In the genomic region with DNA sequence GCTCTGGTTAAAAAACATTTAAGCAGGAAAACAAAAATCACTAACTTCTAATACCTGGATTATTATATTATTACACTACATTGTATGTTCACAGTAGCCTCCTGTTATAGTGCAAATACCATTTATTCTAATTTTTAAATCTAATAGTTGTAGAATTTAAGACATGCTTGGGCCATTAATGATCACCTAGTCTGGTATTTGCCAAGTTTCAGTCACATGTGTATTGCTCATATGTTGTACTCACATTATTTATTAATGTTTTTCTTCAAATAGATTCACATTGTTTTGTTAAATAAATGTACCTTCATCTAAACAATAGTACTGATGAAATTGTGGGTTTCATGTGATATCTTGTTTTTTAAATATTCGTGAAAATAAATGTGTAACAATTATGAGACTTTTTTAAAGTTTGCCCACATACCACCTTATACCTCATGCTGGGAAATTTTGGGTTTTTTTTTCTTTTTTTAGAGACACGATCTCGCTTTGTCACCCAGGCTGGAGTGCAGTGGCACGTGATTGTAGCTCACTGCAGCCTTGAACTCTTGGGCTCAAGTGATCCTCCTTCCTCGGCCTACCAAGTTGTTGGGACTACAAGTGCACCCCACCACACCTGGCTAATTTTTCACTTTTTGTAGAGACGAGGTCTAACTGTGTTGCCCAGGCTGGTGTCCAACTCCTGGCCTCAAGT, we compare ENCODE assay signal across 24 cellular contexts. TPM values are rescaled to one million over a fixed set of nuclear protein-coding genes. Genes with fewer than 3 reads are reported as not detected.
DNase-seq lines count a peak whose midpoint lies in the region; ATAC-seq and TF ChIP-seq lines count a peak whose summit lies in the region.
"Had no signal": no experiment of that assay in that cellular context is flagged by ENCODE, and none has a peak within 500 bp of the region (broad histone marks: within the 10 kb centered on the region; RNA-seq: fewer than 3 reads in every experiment).

No MANE protein-coding gene starts in this region.

- ATAC-seq in CD4-positive, CD25-positive, alpha-beta regulatory T cell (ENCODE audit: low read depth in 2 of 2) = no peak
- ATAC-seq in upper lobe of right lung = no peak
- ATAC-seq: activated CD8-positive, alpha-beta memory T cell treated with anti-CD3 and anti-CD28 coated beads, Interleukin-2, amount 10 ng/mL, durations not matched to agents 7 days and 5 days; lower lobe of right lung; PC-3 had no signal

- H3K27ac ChIP-seq in 22Rv1 (peak overlapping the region; percentile 15; the same call in 1 of the 2 replicates), adrenal gland (peak overlapping the region; percentile 19 to 81 (median 76)), upper lobe of right lung (no peak overlapping the region)
- no peak overlapping the region for H3K27ac ChIP-seq in CD4-positive, CD25-positive, alpha-beta regulatory T cell (ENCODE audit: insufficient read depth, low read length, poor library complexity, severe bottlenecking)
- H3K27ac ChIP-seq: coronary artery, lower lobe of right lung, spleen, tibial artery had no signal

- WGBS in adrenal gland, 4 donors = 51 to 66% (median 61%) methylated on average over 6 of the region's 6 CpGs

- intact Hi-C loops in adrenal gland (cut with DNase I) = no loop called here
- intact Hi-C loops in upper lobe of right lung (cut with DNase I) = no loop called here

- H3K27ac Mint-ChIP-seq in CD4-positive, CD25-positive, alpha-beta regulatory T cell = peak overlapping the region in 2 of 3 donors; percentile 38 to 42
- no peak overlapping the region for H3K27ac Mint-ChIP-seq in glutamatergic neuron (ENCODE audit: unreplicated experiment)
- H3K27ac Mint-ChIP-seq: activated CD8-positive, alpha-beta memory T cell treated with anti-CD3 and anti-CD28 coated beads, Interleukin-2, amount 10 ng/mL, durations not matched to agents 7 days and 5 days had no signal

- TF ChIP-seq POLR2A in adrenal gland (IDR thresholded peaks at IDR 0.05) = no peak

- TF ChIP-seq CTCF in 22Rv1 (IDR thresholded peaks at IDR 0.05) (no peak), adrenal gland (IDR thresholded peaks at IDR 0.05) (no peak), upper lobe of right lung (IDR thresholded peaks at IDR 0.05) (no peak), glutamatergic neuron (IDR thresholded peaks at IDR 0.05; ENCODE audit: partially characterized antibody, unreplicated experiment) (no peak)

- H3K36me3 ChIP-seq in CD4-positive, CD25-positive, alpha-beta regulatory T cell (ENCODE audit: control insufficient read depth, insufficient read depth, low read length) = peaks cover 5% of the 10 kb centered on the region
- H3K36me3 ChIP-seq in adrenal gland (replicated peaks in 1 of 2) (no peaks in the 10 kb centered on the region), upper lobe of right lung (peaks cover 4% of the 10 kb centered on the region)

- H3K36me3 Mint-ChIP-seq in CD4-positive, CD25-positive, alpha-beta regulatory T cell = peaks cover 5% of the 10 kb centered on the region
- H3K36me3 Mint-ChIP-seq in glutamatergic neuron (ENCODE audit: unreplicated experiment) = no peaks in the 10 kb centered on the region

- no peaks in the 10 kb centered on the region for H3K9me3 Mint-ChIP-seq in CD4-positive, CD25-positive, alpha-beta regulatory T cell
- peaks cover 8% of the 10 kb centered on the region for H3K9me3 Mint-ChIP-seq in glutamatergic neuron (ENCODE audit: unreplicated experiment)
- H3K9me3 Mint-ChIP-seq: CD4-positive, alpha-beta memory T cell; stimulated activated naive CD8-positive, alpha-beta T cell treated with anti-CD3 and anti-CD28 coated beads, Interleukin-15, Interleukin-2, amounts not matched to agents 100 ng/mL and 50 ng/mL, for 24 hours had no signal

- H3K27me3 Mint-ChIP-seq in CD4-positive, CD25-positive, alpha-beta regulatory T cell = no peaks in the 10 kb centered on the region
- peaks cover 4% of the 10 kb centered on the region for H3K27me3 Mint-ChIP-seq in glutamatergic neuron (ENCODE audit: unreplicated experiment)
- H3K27me3 Mint-ChIP-seq: activated CD8-positive, alpha-beta memory T cell treated with anti-CD3 and anti-CD28 coated beads, Interleukin-2, amount 10 ng/mL, durations not matched to agents 7 days and 5 days; CD4-positive, alpha-beta memory T cell; stimulated activated naive CD8-positive, alpha-beta T cell treated with anti-CD3 and anti-CD28 coated beads, Interleukin-15, Interleukin-2, amounts not matched to agents 100 ng/mL and 50 ng/mL, for 24 hours had no signal

- no peak overlapping the region for H3K4me3 ChIP-seq in CD4-positive, CD25-positive, alpha-beta regulatory T cell (ENCODE audit: low read depth, low read length)
- H3K4me3 ChIP-seq in adrenal gland (no peak overlapping the region), upper lobe of right lung (no peak overlapping the region)
- H3K4me3 ChIP-seq: coronary artery, lower lobe of right lung, spleen, tibial artery had no signal

- H3K27me3 ChIP-seq in CD4-positive, CD25-positive, alpha-beta regulatory T cell (ENCODE audit: control insufficient read depth, insufficient read depth, low read length) = no peaks in the 10 kb centered on the region
- H3K27me3 ChIP-seq in adrenal gland (no peaks in the 10 kb centered on the region), upper lobe of right lung (no peaks in the 10 kb centered on the region)
- H3K27me3 ChIP-seq: spleen, tibial artery had no signal

- H3K4me3 Mint-ChIP-seq in CD4-positive, CD25-positive, alpha-beta regulatory T cell = no peak overlapping the region
- no peak overlapping the region for H3K4me3 Mint-ChIP-seq in glutamatergic neuron (ENCODE audit: unreplicated experiment)
- H3K4me3 Mint-ChIP-seq: activated CD8-positive, alpha-beta memory T cell treated with anti-CD3 and anti-CD28 coated beads, Interleukin-2, amount 10 ng/mL, durations not matched to agents 7 days and 5 days; stimulated activated naive CD8-positive, alpha-beta T cell treated with anti-CD3 and anti-CD28 coated beads, Interleukin-15, Interleukin-2, amounts not matched to agents 100 ng/mL and 50 ng/mL, for 24 hours had no signal

- no peak for DNase-seq in CD4-positive, CD25-positive, alpha-beta regulatory T cell
- DNase-seq in adrenal gland (no peak), kidney tubule cell (ENCODE audit: low spot score) (peak; percentile 72), upper lobe of right lung (no peak), inferior parietal cortex (ENCODE audit: extremely low spot score) (no peak), retina (no peak), glutamatergic neuron (no peak)
- DNase-seq: activated CD4-positive, alpha-beta T cell treated with anti-CD3 and anti-CD28 coated beads for 1 hour; activated CD8-positive, alpha-beta memory T cell treated with anti-CD3 and anti-CD28 coated beads, Interleukin-2, amount 10 ng/mL, durations not matched to agents 7 days and 5 days; activated effector memory CD4-positive, alpha-beta T cell treated with Interleukin-2 at 50 U/mL for 16 hours; CD4-positive, alpha-beta memory T cell; DMS53; lower lobe of right lung; NCI-H1105; NCI-H2029 treated with DMSO at 0.1 percent for 48 hours; NCI-H345; PC-3; SHP77 treated with DMSO at 0.1 percent for 48 hours; spleen; stimulated activated CD4-positive, alpha-beta T cell treated with anti-CD3 and anti-CD28 coated beads, Interleukin-4, amount 100 ng/mL, for 4 hours; tibial artery had no signal

- peaks cover 9 to 31% (median 21%) of the 10 kb centered on the region in 4 donors for H3K4me1 Mint-ChIP-seq in CD4-positive, CD25-positive, alpha-beta regulatory T cell
- H3K4me1 Mint-ChIP-seq in glutamatergic neuron (ENCODE audit: low read depth, unreplicated experiment) = peaks cover 3% of the 10 kb centered on the region

- H3K9me3 ChIP-seq in CD4-positive, CD25-positive, alpha-beta regulatory T cell (ENCODE audit: control insufficient read depth in 2 of 2, low read length in 2 of 2) = no peaks in the 10 kb centered on the region
- no peaks in the 10 kb centered on the region for H3K9me3 ChIP-seq in adrenal gland (replicated peaks in 1 of 3)
- no peaks in the 10 kb centered on the region for H3K9me3 ChIP-seq in upper lobe of right lung
- H3K9me3 ChIP-seq: lower lobe of right lung, spleen, tibial artery had no signal

- H3K4me1 ChIP-seq in CD4-positive, CD25-positive, alpha-beta regulatory T cell (ENCODE audit: control insufficient read depth, insufficient read depth, low read length, poor library complexity, severe bottlenecking) = peaks cover 21% of the 10 kb centered on the region
- peaks cover 26 to 42% of the 10 kb centered on the region in 2 donors for H3K4me1 ChIP-seq in adrenal gland (replicated peaks in 1 of 2)
- peaks cover 22% of the 10 kb centered on the region for H3K4me1 ChIP-seq in upper lobe of right lung

RNA-seq across cellular contexts. Expression of a gene that starts 5.9 kb away (rescaled TPM):
- 2.3 TPM for total RNA-seq in CD4-positive, CD25-positive, alpha-beta regulatory T cell
- polyA plus RNA-seq in CD4-positive, CD25-positive, alpha-beta regulatory T cell = 1 to 10 TPM; 1.7 to 3.8 (median 3.3) TPM
- total RNA-seq in adrenal gland (10 to 100 TPM in 6 of 8 donors, 1 to 10 TPM in 2; 8.2 to 81.3 (median 16.4) TPM), upper lobe of right lung (4.5 TPM), glutamatergic neuron (ENCODE audit: unreplicated experiment) (7.8 TPM)
- polyA plus RNA-seq in adrenal gland = 10 to 100 TPM in 1 of 3 donors, 1 to 10 TPM in 2; 2.8 to 12.2 (median 9.5) TPM

RNA-seq across cellular contexts. Expression of a gene that starts 16.6 kb away (rescaled TPM):
- 20.1 TPM for total RNA-seq in CD4-positive, CD25-positive, alpha-beta regulatory T cell
- 100 to 1,000 TPM in 3 of 4 donors, 10 to 100 TPM in 1; 93.5 to 110 (median 103) TPM for polyA plus RNA-seq in CD4-positive, CD25-positive, alpha-beta regulatory T cell
- total RNA-seq in adrenal gland = 10 to 100 TPM; 15.1 to 33.9 (median 29.5) TPM
- polyA plus RNA-seq in adrenal gland = 10 to 100 TPM; 11.7 to 15.2 (median 13.3) TPM
- 17.9 TPM for total RNA-seq in upper lobe of right lung
- total RNA-seq in glutamatergic neuron (ENCODE audit: unreplicated experiment) = 37.6 TPM

RNA-seq across cellular contexts. Expression of a gene that starts 18.0 kb away (rescaled TPM):
- total RNA-seq in CD4-positive, CD25-positive, alpha-beta regulatory T cell = 6.0 TPM
- 1 to 10 TPM; 4.5 to 8.0 (median 6.7) TPM for polyA plus RNA-seq in CD4-positive, CD25-positive, alpha-beta regulatory T cell
- 10 to 100 TPM in 3 of 8 donors, 1 to 10 TPM in 5; 7.3 to 23.8 (median 9.0) TPM for total RNA-seq in adrenal gland
- polyA plus RNA-seq in adrenal gland = 1 to 10 TPM; 2.6 to 5.6 (median 4.2) TPM
- total RNA-seq in upper lobe of right lung = 6.1 TPM
- 74.7 TPM for total RNA-seq in glutamatergic neuron (ENCODE audit: unreplicated experiment)

RNA-seq across cellular contexts. Expression of a gene that starts 30.9 kb away (rescaled TPM):
- total RNA-seq in CD4-positive, CD25-positive, alpha-beta regulatory T cell = 198 TPM
- 100 to 1,000 TPM; 157 to 205 (median 170) TPM for polyA plus RNA-seq in CD4-positive, CD25-positive, alpha-beta regulatory T cell
- total RNA-seq in adrenal gland = 1 to 10 TPM in 7 of 8 donors, not detected in 1; 1.0 to 5.5 (median 2.8) TPM
- 10 to 100 TPM in 1 of 3 donors, 1 to 10 TPM in 1, under 1 TPM in 1; 0.75 to 19.8 (median 9.3) TPM for polyA plus RNA-seq in adrenal gland
- total RNA-seq in upper lobe of right lung = 8.6 TPM
- total RNA-seq in glutamatergic neuron (ENCODE audit: unreplicated experiment) = 2.9 TPM

RNA-seq across cellular contexts. Expression of a gene that starts 32.4 kb away (rescaled TPM):
- total RNA-seq in CD4-positive, CD25-positive, alpha-beta regulatory T cell = 26.0 TPM
- polyA plus RNA-seq in CD4-positive, CD25-positive, alpha-beta regulatory T cell = 10 to 100 TPM; 76.4 to 89.8 (median 81.5) TPM
- total RNA-seq in adrenal gland = 10 to 100 TPM; 33.1 to 60.5 (median 47.3) TPM
- polyA plus RNA-seq in adrenal gland = 10 to 100 TPM; 18.9 to 54.5 (median 21.9) TPM
- total RNA-seq in upper lobe of right lung = 54.9 TPM
- total RNA-seq in glutamatergic neuron (ENCODE audit: unreplicated experiment) = 43.2 TPM

Comparison
In these comparisons a context has a peak if more than half of its experiments do, and no peak if none do; other contexts are left out.
1. H3K27ac ChIP-seq: peak in 22Rv1 (single experiment) and adrenal gland (5 of 5); none in CD4-positive, CD25-positive, alpha-beta regulatory T cell (single experiment) and upper lobe of right lung (single experiment).